Comparison of ENCODE assay signal across 8 cellular contexts in the genomic region with DNA sequence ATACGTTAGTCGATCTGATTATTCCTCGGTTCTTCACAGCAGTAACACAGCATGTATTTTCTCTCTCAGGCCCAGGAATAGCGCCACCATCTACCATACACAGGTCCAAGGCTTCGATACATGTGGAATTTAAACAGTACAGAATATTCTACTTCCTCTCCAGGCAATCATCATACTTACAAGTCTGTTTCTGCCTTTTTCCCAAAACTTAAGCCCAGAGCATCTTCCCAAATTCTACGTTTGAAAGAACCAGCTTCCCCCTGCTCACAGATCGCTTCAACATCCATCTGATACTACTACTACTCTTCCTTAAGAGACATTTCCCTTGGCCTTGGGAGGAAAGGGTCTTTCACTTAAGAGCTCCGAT. TPM values are rescaled to one million over a fixed set of nuclear protein-coding genes. Genes with fewer than 3 reads are reported as not detected.
DNase-seq lines count a peak whose midpoint lies in the region; ATAC-seq, FAIRE-seq and TF ChIP-seq lines count a peak whose summit lies in the region.

No MANE protein-coding gene starts in this region.

- peak; percentile 38 for TF ChIP-seq CTCF in D721Med (IDR thresholded peaks at IDR 0.05; ENCODE audit: insufficient read depth, missing control alignments)
- TF ChIP-seq CTCF in Peyer's patch (IDR thresholded peaks at IDR 0.05), result no peak
- no peak for TF ChIP-seq CTCF in lung (IDR thresholded peaks at IDR 0.05; ENCODE audit: control extremely low read depth, extremely low read depth)
- peak in 1 of 5 experiments; percentile 5 for TF ChIP-seq CTCF in transverse colon (IDR thresholded peaks at IDR 0.05)

- peaks cover 15% of the 10 kb centered on the region for H3K27me3 ChIP-seq in HUES48 (ENCODE audit: control insufficient read depth, insufficient read depth, low read length)
- H3K27me3 ChIP-seq in Peyer's patch, result no peaks in the 10 kb centered on the region
- no peaks in the 10 kb centered on the region for H3K27me3 ChIP-seq in lung (ENCODE audit: control insufficient read depth, insufficient read depth)
- H3K27me3 ChIP-seq in transverse colon, result no peaks in the 10 kb centered on the region

- peak overlapping the region; percentile 78 for H3K27ac ChIP-seq in HUES48 (ENCODE audit: low read depth, low read length)
- H3K27ac ChIP-seq in Peyer's patch, result peak overlapping the region; percentile 81 to 91 (median 89)
- peak overlapping the region; percentile 75 to 92 for H3K27ac ChIP-seq in lung (ENCODE audit: low read depth in 1 of 2, low read length in 1 of 2)
- H3K27ac ChIP-seq in transverse colon, result peak overlapping the region; percentile 91 to 99 (median 94)

- H3K4me1 ChIP-seq in HUES48 (ENCODE audit: control insufficient read depth, insufficient read depth, low read length), result peaks cover 18% of the 10 kb centered on the region; the same call in 1 of the 2 replicates
- peaks cover 0 to 20% (median 0%) of the 10 kb centered on the region in 4 donors for H3K4me1 ChIP-seq in Peyer's patch
- peaks cover 0 to 1% of the 10 kb centered on the region in 2 donors for H3K4me1 ChIP-seq in lung (ENCODE audit: control insufficient read depth in 2 of 2, insufficient read depth in 2 of 2, low read length in 2 of 2)
- peaks cover 17 to 28% (median 22%) of the 10 kb centered on the region in 4 donors for H3K4me1 ChIP-seq in transverse colon

- FAIRE-seq in D721Med (lab: Jason Lieb, UNC), result no peak

- ATAC-seq in lung (ENCODE audit: insufficient read depth, low FRiP score) (no peak), GM18511 (IDR thresholded peaks at IDR 0.05; ENCODE audit: unreplicated experiment) (no peak)

- intact Hi-C loops in transverse colon (cut with DNase I; ENCODE audit: low total_unique reads), result no loop called here

- TF ChIP-seq POLR2A in Peyer's patch (IDR thresholded peaks at IDR 0.05), result no peak
- no peak for TF ChIP-seq POLR2A in transverse colon (IDR thresholded peaks at IDR 0.05)

- H3K9me3 ChIP-seq in HUES48 (ENCODE audit: control insufficient read depth, insufficient read depth, low read length), result no peaks in the 10 kb centered on the region
- no peaks in the 10 kb centered on the region for H3K9me3 ChIP-seq in Peyer's patch
- H3K9me3 ChIP-seq in lung (ENCODE audit: control insufficient read depth in 2 of 2, insufficient read depth in 1 of 2, low read length in 1 of 2), result no peaks in the 10 kb centered on the region
- H3K9me3 ChIP-seq in transverse colon, result no peaks in the 10 kb centered on the region

- TF ChIP-seq EP300 in transverse colon (IDR thresholded peaks at IDR 0.05; ENCODE audit: low read depth), result no peak

- 0 to 1% methylated on average over 8 of the region's 8 CpGs for WGBS in lung, 2 donors
- WGBS in transverse colon (ENCODE audit: low coverage in 1 of 2), 2 donors, result 0 to 2% methylated on average over 8 of the region's 8 CpGs

- H3K36me3 ChIP-seq in HUES48 (ENCODE audit: control insufficient read depth, insufficient read depth, low read length), result no peaks in the 10 kb centered on the region
- H3K36me3 ChIP-seq in Peyer's patch, result no peaks in the 10 kb centered on the region
- no peaks in the 10 kb centered on the region for H3K36me3 ChIP-seq in lung (ENCODE audit: control insufficient read depth in 2 of 2, insufficient read depth in 2 of 2, low read length in 2 of 2)
- no peaks in the 10 kb centered on the region for H3K36me3 ChIP-seq in transverse colon

- H3K4me3 ChIP-seq in HUES48 (ENCODE audit: low read depth, low read length) (peak overlapping the region; percentile 69), Peyer's patch (peak overlapping the region; percentile 66 to 77 (median 74)), lung (peak overlapping the region; percentile 90), transverse colon (peak overlapping the region; percentile 67 to 94 (median 82))

- DNase-seq in D721Med (ENCODE audit: insufficient read length, low spot score) (no peak), Peyer's patch (peak in 1 of 3 donors; percentile 23), dedifferentiated amniotic fluid mesenchymal stem cell (ENCODE audit: extremely low spot score) (peak; percentile 31), lung (ENCODE audit: low spot score) (no peak), transverse colon (no peak)
- no peak for DNase-seq in stimulated activated CD4-positive, alpha-beta T cell treated with anti-CD3 and anti-CD28 coated beads, Interleukin-12 subunit alpha, Interleukin-12 subunit beta, amount 100 ng/mL, for 4 hours

- peak overlapping the region; percentile 52 for H3K9ac ChIP-seq in HUES48 (ENCODE audit: low read depth, low read length)

- in situ Hi-C loops in transverse colon (cut with MboI; ENCODE audit: low pct_ligation_motif_present in 1 of 4, low pct_unique_long_range_greater_than_20kb in 1 of 4, low sequenced_read_pairs in 3 of 4), result no loop called here

RNA-seq across cellular contexts. Expression of gene TXNDC16, which starts 0.6 kb away (rescaled TPM):
- total RNA-seq in Peyer's patch, result 1 to 10 TPM; 3.3 to 5.6 (median 4.6) TPM
- 10 to 100 TPM in 1 of 2 donors, 1 to 10 TPM in 1; 5.2 to 22.1 TPM for total RNA-seq in lung
- polyA plus RNA-seq in lung, result 1 to 10 TPM; 1.5 to 1.6 TPM
- total RNA-seq in transverse colon, result 10 to 100 TPM in 1 of 4 donors, 1 to 10 TPM in 2, not detected in 1; 5.6 to 11.1 (median 7.1) TPM

RNA-seq across cellular contexts. Expression of gene GPR137C, which starts 1.0 kb away (rescaled TPM):
- total RNA-seq in Peyer's patch (1 to 10 TPM in 1 of 4 donors, under 1 TPM in 2, not detected in 1; 0.18 to 1.7 (median 0.40) TPM), lung (1 to 10 TPM in 1 of 2 donors, under 1 TPM in 1; 0.71 to 7.0 TPM), transverse colon (1 to 10 TPM in 1 of 4 donors, under 1 TPM in 3; 0.27 to 2.6 (median 0.36) TPM)
- polyA plus RNA-seq in lung, result under 1 TPM; 0.26 to 0.59 TPM
